ENCODE assay signal across 1 cellular context in genomic region chr20:48656661-48657211, GRCh38.
TF ChIP-seq lines count a peak whose summit lies in the region.

No MANE protein-coding gene starts in this region.

TF ChIP-seq in K562, 482 proteins besides CTCF, POLR2A, EP300 and RAD21 (continued from another document):
- no peak for TF ChIP-seq CREBBP (IDR thresholded peaks at IDR 0.05; ENCODE audit: low read depth, low read length)
- no peak for TF ChIP-seq SMAD4 (CRISPR knock-in tag; conservative IDR thresholded peaks at IDR 0.05)
- TF ChIP-seq SP1 (CRISPR knock-in tag; IDR thresholded peaks at IDR 0.05): no peak
- no peak for TF ChIP-seq PHF21A (IDR thresholded peaks at IDR 0.05; ENCODE audit: borderline replicate concordance, low read depth)
- TF ChIP-seq CTCFL (IDR thresholded peaks at IDR 0.05; ENCODE audit: borderline replicate concordance, insufficient read depth, low read depth, low read length, poor library complexity, severe bottlenecking): peak; percentile 14
- TF ChIP-seq SMC3 (conservative IDR thresholded peaks at IDR 0.05; ENCODE audit: insufficient read depth, low read depth, low read length): peak; percentile 52
- TF ChIP-seq, protein P1, sequence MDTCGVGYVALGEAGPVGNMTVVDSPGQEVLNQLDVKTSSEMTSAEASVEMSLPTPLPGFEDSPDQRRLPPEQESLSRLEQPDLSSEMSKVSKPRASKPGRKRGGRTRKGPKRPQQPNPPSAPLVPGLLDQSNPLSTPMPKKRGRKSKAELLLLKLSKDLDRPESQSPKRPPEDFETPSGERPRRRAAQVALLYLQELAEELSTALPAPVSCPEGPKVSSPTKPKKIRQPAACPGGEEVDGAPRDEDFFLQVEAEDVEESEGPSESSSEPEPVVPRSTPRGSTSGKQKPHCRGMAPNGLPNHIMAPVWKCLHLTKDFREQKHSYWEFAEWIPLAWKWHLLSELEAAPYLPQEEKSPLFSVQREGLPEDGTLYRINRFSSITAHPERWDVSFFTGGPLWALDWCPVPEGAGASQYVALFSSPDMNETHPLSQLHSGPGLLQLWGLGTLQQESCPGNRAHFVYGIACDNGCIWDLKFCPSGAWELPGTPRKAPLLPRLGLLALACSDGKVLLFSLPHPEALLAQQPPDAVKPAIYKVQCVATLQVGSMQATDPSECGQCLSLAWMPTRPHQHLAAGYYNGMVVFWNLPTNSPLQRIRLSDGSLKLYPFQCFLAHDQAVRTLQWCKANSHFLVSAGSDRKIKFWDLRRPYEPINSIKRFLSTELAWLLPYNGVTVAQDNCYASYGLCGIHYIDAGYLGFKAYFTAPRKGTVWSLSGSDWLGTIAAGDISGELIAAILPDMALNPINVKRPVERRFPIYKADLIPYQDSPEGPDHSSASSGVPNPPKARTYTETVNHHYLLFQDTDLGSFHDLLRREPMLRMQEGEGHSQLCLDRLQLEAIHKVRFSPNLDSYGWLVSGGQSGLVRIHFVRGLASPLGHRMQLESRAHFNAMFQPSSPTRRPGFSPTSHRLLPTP (IDR thresholded peaks at IDR 0.05; ENCODE audit: borderline replicate concordance, extremely low read depth, insufficient read length): no peak
